Comparison of ENCODE assay signal across 8 cellular contexts in the genomic region with DNA sequence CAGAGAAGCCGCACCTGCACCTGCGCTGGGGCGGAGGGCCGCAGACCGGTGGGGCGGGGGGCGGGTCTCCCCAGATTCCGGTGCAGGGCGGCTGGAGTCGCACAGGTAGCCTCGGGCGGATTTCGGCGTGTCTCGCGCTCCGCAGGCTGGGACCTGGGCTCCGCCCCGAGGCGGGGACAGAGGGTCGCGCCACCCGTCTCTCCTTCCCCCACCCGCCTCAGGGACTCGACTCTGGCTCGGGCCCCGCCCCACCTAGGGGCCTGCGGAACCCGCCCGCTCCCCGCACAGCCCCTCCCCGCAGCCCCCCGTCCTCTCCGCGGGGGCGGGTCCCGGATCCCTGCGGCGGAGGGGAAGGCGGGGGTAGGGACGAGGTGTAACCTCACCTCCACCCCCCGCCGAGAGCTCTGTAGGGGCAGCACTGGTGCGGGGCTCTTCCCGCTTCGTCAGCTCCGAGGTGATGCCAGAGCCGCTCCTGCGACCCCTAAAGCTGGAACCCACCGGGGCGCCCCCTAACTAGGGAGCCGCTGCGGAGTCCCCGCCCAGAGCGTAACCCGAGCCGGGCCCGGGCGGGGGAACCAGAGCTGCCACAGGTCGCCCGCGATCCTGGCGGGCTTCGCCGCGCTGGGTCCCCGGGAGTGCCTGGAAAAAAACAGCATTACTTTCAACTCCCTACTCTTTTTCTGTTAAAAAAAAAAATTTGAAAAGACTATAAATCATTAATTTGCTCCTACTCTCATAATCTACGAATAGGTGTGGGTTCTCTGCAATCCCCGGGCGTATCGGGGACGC. TPM values are rescaled to one million over a fixed set of nuclear protein-coding genes. Genes with fewer than 3 reads are reported as not detected.
A peak's percentile ranks its signal among the peaks of the same experiment; 100 is the strongest.
DNase-seq lines count a peak whose midpoint lies in the region; ATAC-seq and TF ChIP-seq lines count a peak whose summit lies in the region.

A gene with protein sequence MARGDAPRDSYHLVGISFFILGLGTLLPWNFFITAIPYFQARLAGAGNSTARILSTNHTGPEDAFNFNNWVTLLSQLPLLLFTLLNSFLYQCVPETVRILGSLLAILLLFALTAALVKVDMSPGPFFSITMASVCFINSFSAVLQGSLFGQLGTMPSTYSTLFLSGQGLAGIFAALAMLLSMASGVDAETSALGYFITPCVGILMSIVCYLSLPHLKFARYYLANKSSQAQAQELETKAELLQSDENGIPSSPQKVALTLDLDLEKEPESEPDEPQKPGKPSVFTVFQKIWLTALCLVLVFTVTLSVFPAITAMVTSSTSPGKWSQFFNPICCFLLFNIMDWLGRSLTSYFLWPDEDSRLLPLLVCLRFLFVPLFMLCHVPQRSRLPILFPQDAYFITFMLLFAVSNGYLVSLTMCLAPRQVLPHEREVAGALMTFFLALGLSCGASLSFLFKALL (minus strand): TSS at position 134 of the 789 bp plus-strand sequence. CDS start 169 bp downstream, outside the sequence.

- no peaks in the 10 kb centered on the region for H4K20me1 ChIP-seq in neural cell (ENCODE audit: insufficient read depth)

- H3K4me1 ChIP-seq in A673 (ENCODE audit: insufficient read depth, low read length, poor library complexity, severe bottlenecking) (peaks cover 30% of the 10 kb centered on the region), esophagus squamous epithelium (peaks cover 4 to 42% (median 9%) of the 10 kb centered on the region in 3 donors), stomach (peaks cover 17 to 42% (median 30%) of the 10 kb centered on the region in 4 donors)

- peak within 1 kb of the TSS; percentile 65 for H3K4me2 ChIP-seq in neural cell (ENCODE audit: low read length)

- CTCF ChIA-PET in A673 (lab: Charles Lee), result interaction anchor here (0.9 to 1.3 kb wide), 3 partner anchors 8 to 17 kb away, joined by 3 to 6 read pairs (median 4); no protein-coding TSS in a partner anchor

- TF ChIP-seq CTCF in A673 (conservative IDR thresholded peaks at IDR 0.05; ENCODE audit: low read depth, low read length) (no peak), esophagus squamous epithelium (IDR thresholded peaks at IDR 0.05) (no peak), neural cell (IDR thresholded peaks at IDR 0.05; ENCODE audit: poor library complexity, severe bottlenecking) (no peak), stomach (IDR thresholded peaks at IDR 0.05) (no peak)

- peaks cover 32% of the 10 kb centered on the region for H3K36me3 ChIP-seq in A673 (ENCODE audit: insufficient read depth, low read length, poor library complexity, severe bottlenecking)
- H3K36me3 ChIP-seq in esophagus squamous epithelium, result peaks cover 0 to 9% (median 0%) of the 10 kb centered on the region in 3 donors
- H3K36me3 ChIP-seq in neural cell (ENCODE audit: insufficient read depth, low read length), result no peaks in the 10 kb centered on the region
- H3K36me3 ChIP-seq in stomach, result no peaks in the 10 kb centered on the region

- H3K4me3 ChIP-seq in A673 (ENCODE audit: low read depth, low read length, poor library complexity, severe bottlenecking) (peak within 1 kb of the TSS; percentile 93), esophagus squamous epithelium (peak within 1 kb of the TSS; percentile 77 to 88 (median 82)), neural cell (ENCODE audit: low read length) (peak within 1 kb of the TSS; percentile 89), stomach (peak within 1 kb of the TSS; percentile 68 to 83 (median 74))

- H3F3A ChIP-seq in neural cell (ENCODE audit: insufficient read depth, low read length, poor library complexity, severe bottlenecking), result no peaks in the 10 kb centered on the region

- no TSS peak for BruUV-seq in A673 (replicated peaks; lab: Mats Ljungman, UMichigan)

- 0 to 1% methylated on average over 7 to 9 of the region's 72 CpGs for WGBS in esophagus squamous epithelium, 2 donors
- 0 to 2% (median 1%) methylated on average over 30 to 72 of the region's 72 CpGs for whole genome bisulfite sequencing in stomach, 5 donors

- TF ChIP-seq EP300 in neural cell (conservative IDR thresholded peaks at IDR 0.05; ENCODE audit: poor library complexity, severe bottlenecking) (no peak), stomach (IDR thresholded peaks at IDR 0.05) (no peak)

- no peaks in the 10 kb centered on the region for H3K9me2 ChIP-seq in neural cell (ENCODE audit: insufficient read depth, low read length)

- peak within 1 kb of the TSS; percentile 58 for H2AFZ ChIP-seq in neural cell (ENCODE audit: low read depth, low read length)

- peak within 1 kb of the TSS; percentile 83 for H3K27ac ChIP-seq in A673 (ENCODE audit: low read depth, low read length, poor library complexity, severe bottlenecking)
- peak within 1 kb of the TSS; percentile 81 to 83 (median 82) for H3K27ac ChIP-seq in esophagus squamous epithelium
- H3K27ac ChIP-seq in neural cell (ENCODE audit: low read length), result peak within 1 kb of the TSS; percentile 12
- H3K27ac ChIP-seq in stomach, result peak within 1 kb of the TSS; percentile 84 to 93 (median 86)

- H3K79me2 ChIP-seq in neural cell (replicated peaks; ENCODE audit: insufficient read depth, low read length), result no peaks in the 10 kb centered on the region

- POLR2A ChIA-PET in A673 (lab: Charles Lee; ENCODE audit: low non-redundant PET), result no interaction called here

- no peaks in the 10 kb centered on the region for H3K27me3 ChIP-seq in A673 (replicated peaks; ENCODE audit: insufficient read depth, low read depth, low read length, poor library complexity)
- peaks cover 0 to 27% (median 0%) of the 10 kb centered on the region in 4 donors for H3K27me3 ChIP-seq in esophagus squamous epithelium
- no peaks in the 10 kb centered on the region for H3K27me3 ChIP-seq in neural cell (ENCODE audit: insufficient read depth, low read depth, low read length)
- peaks cover 6 to 48% (median 11%) of the 10 kb centered on the region in 3 donors for H3K27me3 ChIP-seq in stomach

- no peak for TF ChIP-seq POLR2A in esophagus squamous epithelium (IDR thresholded peaks at IDR 0.05)
- no peak for TF ChIP-seq POLR2A in stomach (IDR thresholded peaks at IDR 0.05)

- DNase-seq in A673 (ENCODE audit: low spot score), result peak; percentile 98
- DNase-seq in HT-29 (ENCODE audit: low spot score), result peak; percentile 95
- peak; percentile 75 for DNase-seq in NOMO-1 treated with DMSO at 0.1 percent for 48 hours (lab: John Stamatoyannopoulos, UW; ENCODE audit: unreplicated experiment)
- peak; percentile 58 for DNase-seq in activated T-cell treated with anti-CD3 and anti-CD28 coated beads for 4 hours
- no peak for DNase-seq in esophagus squamous epithelium (lab: John Stamatoyannopoulos, UW)
- DNase-seq in stomach, result peak; percentile 88

- peak within 1 kb of the TSS; percentile 72 for H3K9ac ChIP-seq in neural cell (ENCODE audit: low read length)

- H3K9me3 ChIP-seq in A673 (ENCODE audit: low read depth, low read length, poor library complexity, severe bottlenecking), result no peaks in the 10 kb centered on the region
- no peaks in the 10 kb centered on the region for H3K9me3 ChIP-seq in esophagus squamous epithelium
- H3K9me3 ChIP-seq in neural cell (ENCODE audit: low read length), result no peaks in the 10 kb centered on the region
- H3K9me3 ChIP-seq in stomach, result no peaks in the 10 kb centered on the region

- peak; percentile 69 for ATAC-seq in GM19328 (IDR thresholded peaks at IDR 0.05; ENCODE audit: unreplicated experiment)

- no peak for TF ChIP-seq RAD21 in neural cell (conservative IDR thresholded peaks at IDR 0.05)

- intact Hi-C loops in A673 (cut with micrococcal nuclease; ENCODE audit: unreplicated experiment), result no loop called here
- intact Hi-C loops in esophagus squamous epithelium (cut with DNase I), result no loop called here
- intact Hi-C loops in stomach (cut with DNase I; ENCODE audit: low total_unique reads), result no loop called here

TF ChIP-seq in neural cell, 6 proteins besides CTCF, POLR2A, EP300 and RAD21:
- no peak for TF ChIP-seq EZH2 (IDR thresholded peaks at IDR 0.05; ENCODE audit: borderline replicate concordance, insufficient read depth, low read length, poor library complexity, severe bottlenecking)
- no peak for TF ChIP-seq SMC3 (conservative IDR thresholded peaks at IDR 0.05; ENCODE audit: poor library complexity)
- TF ChIP-seq, protein P1, sequence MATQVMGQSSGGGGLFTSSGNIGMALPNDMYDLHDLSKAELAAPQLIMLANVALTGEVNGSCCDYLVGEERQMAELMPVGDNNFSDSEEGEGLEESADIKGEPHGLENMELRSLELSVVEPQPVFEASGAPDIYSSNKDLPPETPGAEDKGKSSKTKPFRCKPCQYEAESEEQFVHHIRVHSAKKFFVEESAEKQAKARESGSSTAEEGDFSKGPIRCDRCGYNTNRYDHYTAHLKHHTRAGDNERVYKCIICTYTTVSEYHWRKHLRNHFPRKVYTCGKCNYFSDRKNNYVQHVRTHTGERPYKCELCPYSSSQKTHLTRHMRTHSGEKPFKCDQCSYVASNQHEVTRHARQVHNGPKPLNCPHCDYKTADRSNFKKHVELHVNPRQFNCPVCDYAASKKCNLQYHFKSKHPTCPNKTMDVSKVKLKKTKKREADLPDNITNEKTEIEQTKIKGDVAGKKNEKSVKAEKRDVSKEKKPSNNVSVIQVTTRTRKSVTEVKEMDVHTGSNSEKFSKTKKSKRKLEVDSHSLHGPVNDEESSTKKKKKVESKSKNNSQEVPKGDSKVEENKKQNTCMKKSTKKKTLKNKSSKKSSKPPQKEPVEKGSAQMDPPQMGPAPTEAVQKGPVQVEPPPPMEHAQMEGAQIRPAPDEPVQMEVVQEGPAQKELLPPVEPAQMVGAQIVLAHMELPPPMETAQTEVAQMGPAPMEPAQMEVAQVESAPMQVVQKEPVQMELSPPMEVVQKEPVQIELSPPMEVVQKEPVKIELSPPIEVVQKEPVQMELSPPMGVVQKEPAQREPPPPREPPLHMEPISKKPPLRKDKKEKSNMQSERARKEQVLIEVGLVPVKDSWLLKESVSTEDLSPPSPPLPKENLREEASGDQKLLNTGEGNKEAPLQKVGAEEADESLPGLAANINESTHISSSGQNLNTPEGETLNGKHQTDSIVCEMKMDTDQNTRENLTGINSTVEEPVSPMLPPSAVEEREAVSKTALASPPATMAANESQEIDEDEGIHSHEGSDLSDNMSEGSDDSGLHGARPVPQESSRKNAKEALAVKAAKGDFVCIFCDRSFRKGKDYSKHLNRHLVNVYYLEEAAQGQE (IDR thresholded peaks at IDR 0.05; ENCODE audit: borderline replicate concordance), result no peak
- TF ChIP-seq TAF1 (IDR thresholded peaks at IDR 0.05; ENCODE audit: low read depth), result no peak
- TF ChIP-seq POLR2AphosphoS5 (IDR thresholded peaks at IDR 0.05), result peak; percentile 2

RNA-seq across cellular contexts. Expression of the gene that starts here (rescaled TPM):
- total RNA-seq in A673 (2021) (60.4 and 62.4 TPM in 2 replicates), esophagus squamous epithelium (1 to 10 TPM; 2.9 to 5.5 (median 4.8) TPM), stomach (10 to 100 TPM in 1 of 5 donors, 1 to 10 TPM in 4; 3.9 to 14.3 (median 7.0) TPM)
- total RNA-seq in HT-29 (2014; rRNA removed; shearing (Covaris generic)), result 40.3 and 44.9 TPM in 2 replicates
- polyA plus RNA-seq in neural cell (1.7 and 2.2 TPM in 2 replicates), stomach (10 to 100 TPM in 1 of 3 donors, 1 to 10 TPM in 2; 2.0 to 10.1 (median 5.8) TPM)
- polyA minus RNA-seq in neural cell, result 1.5 and 2.1 TPM in 2 replicates

Comparison
In these comparisons a context has a peak if more than half of its experiments do, and no peak if none do; other contexts are left out.
1. H3K27ac ChIP-seq: peak in every context shown above with its lines; median percentile 86 in stomach; 83 in A673; 82 in esophagus squamous epithelium; 12 in neural cell.